ENCODE assay signal across 8 cellular contexts in genomic region chr22:46068908-46069481, GRCh38.
A peak's percentile ranks its signal among the peaks of the same experiment; 100 is the strongest.
DNase-seq lines count a peak whose midpoint lies in the region; ATAC-seq and TF ChIP-seq lines count a peak whose summit lies in the region.

No MANE protein-coding gene starts in this region.

- H3K27me3 ChIP-seq in right atrium auricular region (no peaks in the 10 kb centered on the region), subcutaneous abdominal adipose tissue (ENCODE audit: control insufficient read depth in 5 of 5, insufficient read depth in 4 of 5, low read length in 5 of 5) (no peaks in the 10 kb centered on the region)

- no peaks in the 10 kb centered on the region for H3K9me3 ChIP-seq in right atrium auricular region
- no peaks in the 10 kb centered on the region for H3K9me3 ChIP-seq in subcutaneous abdominal adipose tissue (ENCODE audit: control insufficient read depth in 5 of 5, low read length in 5 of 5)

- peak overlapping the region; percentile 89 for H3K4me3 Mint-ChIP-seq in activated T-helper 17 cell treated with anti-CD3 and anti-CD28 coated beads, Interleukin-2, amount 50 U/mL, for 72 hours

- peaks cover 0 to 49% of the 10 kb centered on the region in 2 donors for H3K4me1 ChIP-seq in right atrium auricular region
- H3K4me1 ChIP-seq in subcutaneous abdominal adipose tissue (ENCODE audit: control insufficient read depth in 5 of 5, insufficient read depth in 5 of 5, low read length in 5 of 5) = peaks cover 2 to 78% (median 74%) of the 10 kb centered on the region in 5 donors

- H3K27ac Mint-ChIP-seq in activated T-helper 17 cell treated with anti-CD3 and anti-CD28 coated beads, Interleukin-2, amount 50 U/mL, for 72 hours = peak overlapping the region; percentile 89

- no peak for TF ChIP-seq CTCF in AG10803 (conservative IDR thresholded peaks at IDR 0.05; ENCODE audit: low read length)
- no peak for TF ChIP-seq CTCF in right atrium auricular region (IDR thresholded peaks at IDR 0.05)

- H3K9ac ChIP-seq in subcutaneous abdominal adipose tissue (ENCODE audit: low read length in 5 of 5) = peak overlapping the region; percentile 57 to 96 (median 95)

- DNase-seq in AG10803 (ENCODE audit: low read depth) (peak; percentile 97), HCEC 1CT (peak; percentile 85), right atrium auricular region (ENCODE audit: low spot score) (no peak)
- no peak for DNase-seq in activated CD4-positive, alpha-beta T cell treated with anti-CD3 and anti-CD28 coated beads, Interleukin-2, amount 50 U/mL, for 4 hours

- H3K9me3 Mint-ChIP-seq in activated T-helper 17 cell treated with anti-CD3 and anti-CD28 coated beads, Interleukin-2, amount 50 U/mL, for 72 hours = no peaks in the 10 kb centered on the region

- H3K4me1 Mint-ChIP-seq in activated T-helper 17 cell treated with anti-CD3 and anti-CD28 coated beads, Interleukin-2, amount 50 U/mL, for 72 hours = peaks cover 30% of the 10 kb centered on the region

- peak overlapping the region; percentile 100 for H3K27ac ChIP-seq in right atrium auricular region
- H3K27ac ChIP-seq in subcutaneous abdominal adipose tissue (ENCODE audit: low read depth, low read length) = peak overlapping the region; percentile 100

- H3K4me3 ChIP-seq in AG10803 (ENCODE audit: low read length) (peak overlapping the region; percentile 74), right atrium auricular region (peak overlapping the region; percentile 82 to 90), subcutaneous abdominal adipose tissue (ENCODE audit: low read depth in 1 of 5, low read length in 5 of 5) (peak overlapping the region; percentile 73 to 84 (median 81))

- peaks cover 5% of the 10 kb centered on the region for H3K36me3 Mint-ChIP-seq in activated T-helper 17 cell treated with anti-CD3 and anti-CD28 coated beads, Interleukin-2, amount 50 U/mL, for 72 hours (ENCODE audit: low read depth)

- H3K27me3 Mint-ChIP-seq in activated T-helper 17 cell treated with anti-CD3 and anti-CD28 coated beads, Interleukin-2, amount 50 U/mL, for 72 hours = no peaks in the 10 kb centered on the region

- no peak for ATAC-seq in activated T-helper 17 cell treated with anti-CD3 and anti-CD28 coated beads, Interleukin-2, amount 50 U/mL, for 72 hours (replicated peaks)
- ATAC-seq in GM18519 (IDR thresholded peaks at IDR 0.05; ENCODE audit: low FRiP score, unreplicated experiment) (no peak), HG03280 (IDR thresholded peaks at IDR 0.05; ENCODE audit: unreplicated experiment) (no peak)

- H3K36me3 ChIP-seq in right atrium auricular region (no peaks in the 10 kb centered on the region), subcutaneous abdominal adipose tissue (ENCODE audit: control insufficient read depth in 5 of 5, insufficient read depth in 5 of 5, low read length in 5 of 5) (peaks cover 0 to 2% (median 0%) of the 10 kb centered on the region in 5 donors)

Comparison
In these comparisons a context has a peak if more than half of its experiments do, and no peak if none do; other contexts are left out.
1. DNase-seq: peak in AG10803 (single experiment) and HCEC 1CT (single experiment); none in right atrium auricular region (single experiment) and activated CD4-positive, alpha-beta T cell treated with anti-CD3 and anti-CD28 coated beads, Interleukin-2, amount 50 U/mL, for 4 hours (0 of 2).
2. Peak in every context shown above with its lines, with median percentiles within 50 percentile points of each other: H3K4me3 ChIP-seq.